Comparison of ENCODE assay signal across 1 cellular context in the genomic region with DNA sequence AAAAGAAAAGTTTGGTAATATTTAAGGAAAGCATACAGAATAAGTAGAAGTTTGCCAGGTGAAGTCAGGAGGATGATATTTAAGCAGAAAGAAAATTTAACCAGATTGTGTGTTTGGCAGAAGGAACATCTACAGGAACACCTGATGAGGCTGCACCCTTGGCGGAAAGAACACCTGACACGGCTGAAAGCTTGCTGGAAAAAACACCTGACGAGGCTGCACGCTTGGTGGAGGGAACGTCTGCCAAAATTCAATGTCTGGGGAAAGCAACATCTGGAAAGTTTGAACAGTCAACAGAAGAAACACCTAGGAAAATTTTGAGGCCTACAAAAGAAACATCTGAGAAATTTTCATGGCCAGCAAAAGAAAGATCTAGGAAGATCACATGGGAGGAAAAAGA. TPM values are rescaled to one million over a fixed set of nuclear protein-coding genes. Genes with fewer than 3 reads are reported as not detected.
"Had no signal": no experiment of that assay in that cellular context is flagged by ENCODE, and none has a peak within 500 bp of the region (broad histone marks: within the 10 kb centered on the region; RNA-seq: fewer than 3 reads in every experiment).

No MANE protein-coding gene starts in this region.

RNA-seq across cellular contexts. Expression of gene ANKRD30B, which starts 15.6 kb away (rescaled TPM):
- polyA plus RNA-seq: GM12878 had no signal
